ENCODE assay signal across 1 cellular context in the genomic region with DNA sequence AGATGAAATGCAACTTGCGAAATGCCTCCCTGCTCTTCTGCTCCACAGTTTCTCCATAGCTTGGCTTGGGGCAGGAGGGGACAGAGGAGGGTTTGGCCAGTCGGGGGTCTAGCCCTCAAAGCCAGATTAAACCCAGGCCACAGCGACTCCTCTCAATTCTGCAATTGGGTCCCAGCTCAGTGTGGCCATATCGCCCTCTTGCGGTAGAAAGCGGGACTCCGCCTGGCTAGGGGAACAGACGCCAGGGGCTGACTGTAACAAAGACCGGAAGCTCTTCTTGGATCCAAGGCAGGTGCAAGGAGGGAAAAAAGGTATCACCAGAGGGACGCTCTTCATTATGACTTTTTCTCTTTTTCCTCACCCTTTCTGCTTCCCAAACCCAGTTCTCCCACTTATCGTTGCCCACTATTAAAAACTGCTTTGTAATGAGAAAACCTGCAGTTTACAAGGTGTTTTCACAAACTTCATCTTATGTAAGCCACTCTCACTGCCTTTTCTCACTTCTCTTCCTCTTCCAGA.
TF ChIP-seq lines count a peak whose summit lies in the region.

No MANE protein-coding gene starts in this region.

TF ChIP-seq in GM12878, 131 proteins besides CTCF, POLR2A, EP300 and RAD21 (continued from another document):
- TF ChIP-seq, protein P1, sequence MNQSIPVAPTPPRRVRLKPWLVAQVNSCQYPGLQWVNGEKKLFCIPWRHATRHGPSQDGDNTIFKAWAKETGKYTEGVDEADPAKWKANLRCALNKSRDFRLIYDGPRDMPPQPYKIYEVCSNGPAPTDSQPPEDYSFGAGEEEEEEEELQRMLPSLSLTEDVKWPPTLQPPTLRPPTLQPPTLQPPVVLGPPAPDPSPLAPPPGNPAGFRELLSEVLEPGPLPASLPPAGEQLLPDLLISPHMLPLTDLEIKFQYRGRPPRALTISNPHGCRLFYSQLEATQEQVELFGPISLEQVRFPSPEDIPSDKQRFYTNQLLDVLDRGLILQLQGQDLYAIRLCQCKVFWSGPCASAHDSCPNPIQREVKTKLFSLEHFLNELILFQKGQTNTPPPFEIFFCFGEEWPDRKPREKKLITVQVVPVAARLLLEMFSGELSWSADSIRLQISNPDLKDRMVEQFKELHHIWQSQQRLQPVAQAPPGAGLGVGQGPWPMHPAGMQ (IDR thresholded peaks at IDR 0.05; ENCODE audit: borderline replicate concordance): no peak
- TF ChIP-seq KLF5 (IDR thresholded peaks at IDR 0.05; ENCODE audit: partially characterized antibody): no peak
- TF ChIP-seq STAT3 (IDR thresholded peaks at IDR 0.05; ENCODE audit: low read depth, low read length): no peak
- no peak for TF ChIP-seq SREBF2 (IDR thresholded peaks at IDR 0.05; ENCODE audit: low read length)
- TF ChIP-seq NRF1 (conservative IDR thresholded peaks at IDR 0.05; ENCODE audit: low read depth, low read length): no peak
- no peak for TF ChIP-seq MYB (IDR thresholded peaks at IDR 0.05; ENCODE audit: borderline replicate concordance, low read depth, low read length)
- TF ChIP-seq GABPA (IDR thresholded peaks at IDR 0.05; ENCODE audit: low read depth): no peak
- peak; percentile 96 for TF ChIP-seq SMC3 (IDR thresholded peaks at IDR 0.05; ENCODE audit: borderline replicate concordance, low read length)
- no peak for TF ChIP-seq SREBF1 (IDR thresholded peaks at IDR 0.05; ENCODE audit: low read length)
- TF ChIP-seq E2F4 (IDR thresholded peaks at IDR 0.05; ENCODE audit: low read depth, low read length): no peak
- TF ChIP-seq POLR2AphosphoS2 (IDR thresholded peaks at IDR 0.05; ENCODE audit: low read depth, low read length): no peak
- TF ChIP-seq RFX5 (IDR thresholded peaks at IDR 0.05; ENCODE audit: low read depth, low read length): no peak
- 0 out of 2 replicates have a peak, but pooled peaks have one; percentile 27 for TF ChIP-seq NR2F1 (conservative IDR thresholded peaks at IDR 0.05)
- 0 out of 2 replicates have a peak, but pooled peaks have one; percentile 17 for TF ChIP-seq HDGF (IDR thresholded peaks at IDR 0.05)
- TF ChIP-seq MLLT1 (IDR thresholded peaks at IDR 0.05): no peak
- no peak for TF ChIP-seq KAT2A (conservative IDR thresholded peaks at IDR 0.05; ENCODE audit: control insufficient read depth, low read depth, low read length)
- TF ChIP-seq TARDBP (IDR thresholded peaks at IDR 0.05; ENCODE audit: borderline replicate concordance): no peak
- TF ChIP-seq ZNF24 (IDR thresholded peaks at IDR 0.05): peak; percentile 42; the same call in 1 of the 2 replicates
- TF ChIP-seq MAX (IDR thresholded peaks at IDR 0.05; ENCODE audit: low read depth, low read length): no peak
- TF ChIP-seq RB1 (IDR thresholded peaks at IDR 0.05; ENCODE audit: borderline replicate concordance): 0 out of 2 replicates have a peak, but pooled peaks have one; percentile 50
- TF ChIP-seq NFYA (IDR thresholded peaks at IDR 0.05; ENCODE audit: borderline replicate concordance, low read depth, low read length): no peak
- TF ChIP-seq, protein P2, sequence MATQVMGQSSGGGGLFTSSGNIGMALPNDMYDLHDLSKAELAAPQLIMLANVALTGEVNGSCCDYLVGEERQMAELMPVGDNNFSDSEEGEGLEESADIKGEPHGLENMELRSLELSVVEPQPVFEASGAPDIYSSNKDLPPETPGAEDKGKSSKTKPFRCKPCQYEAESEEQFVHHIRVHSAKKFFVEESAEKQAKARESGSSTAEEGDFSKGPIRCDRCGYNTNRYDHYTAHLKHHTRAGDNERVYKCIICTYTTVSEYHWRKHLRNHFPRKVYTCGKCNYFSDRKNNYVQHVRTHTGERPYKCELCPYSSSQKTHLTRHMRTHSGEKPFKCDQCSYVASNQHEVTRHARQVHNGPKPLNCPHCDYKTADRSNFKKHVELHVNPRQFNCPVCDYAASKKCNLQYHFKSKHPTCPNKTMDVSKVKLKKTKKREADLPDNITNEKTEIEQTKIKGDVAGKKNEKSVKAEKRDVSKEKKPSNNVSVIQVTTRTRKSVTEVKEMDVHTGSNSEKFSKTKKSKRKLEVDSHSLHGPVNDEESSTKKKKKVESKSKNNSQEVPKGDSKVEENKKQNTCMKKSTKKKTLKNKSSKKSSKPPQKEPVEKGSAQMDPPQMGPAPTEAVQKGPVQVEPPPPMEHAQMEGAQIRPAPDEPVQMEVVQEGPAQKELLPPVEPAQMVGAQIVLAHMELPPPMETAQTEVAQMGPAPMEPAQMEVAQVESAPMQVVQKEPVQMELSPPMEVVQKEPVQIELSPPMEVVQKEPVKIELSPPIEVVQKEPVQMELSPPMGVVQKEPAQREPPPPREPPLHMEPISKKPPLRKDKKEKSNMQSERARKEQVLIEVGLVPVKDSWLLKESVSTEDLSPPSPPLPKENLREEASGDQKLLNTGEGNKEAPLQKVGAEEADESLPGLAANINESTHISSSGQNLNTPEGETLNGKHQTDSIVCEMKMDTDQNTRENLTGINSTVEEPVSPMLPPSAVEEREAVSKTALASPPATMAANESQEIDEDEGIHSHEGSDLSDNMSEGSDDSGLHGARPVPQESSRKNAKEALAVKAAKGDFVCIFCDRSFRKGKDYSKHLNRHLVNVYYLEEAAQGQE (IDR thresholded peaks at IDR 0.05; ENCODE audit: low read depth, low read length): no peak
- TF ChIP-seq HDAC2 (IDR thresholded peaks at IDR 0.05): no peak
